Comparison of ENCODE assay signal across 8 cellular contexts in genomic region chr19:35468637-35469036, GRCh38. TPM values are rescaled to one million over a fixed set of nuclear protein-coding genes. Genes with fewer than 3 reads are reported as not detected.
DNase-seq lines count a peak whose midpoint lies in the region; ATAC-seq, FAIRE-seq and TF ChIP-seq lines count a peak whose summit lies in the region.

No MANE protein-coding gene starts in this region.

- peak; percentile 70 for DNase-seq in AG08395 (ENCODE audit: low spot score)
- peak; percentile 59 for DNase-seq in GM12892 (ENCODE audit: insufficient read length)
- peak; percentile 73 for DNase-seq in SK-MEL-5 (ENCODE audit: low read depth, low spot score)
- DNase-seq in activated naive CD8-positive, alpha-beta T cell treated with anti-CD3 and anti-CD28 coated beads, Interleukin-2, amount 50 U/mL, for 16 hours (ENCODE audit: low read depth, low spot score) = peak; percentile 12
- peak; percentile 73 for DNase-seq in iPS-NIHi7 (ENCODE audit: extremely low spot score)
- peak; percentile 45 to 54 for DNase-seq in stimulated activated CD4-positive, alpha-beta T cell treated with anti-CD3 and anti-CD28 coated beads, Interleukin-4, amount 100 ng/mL, for 4 hours
- no peak for DNase-seq in NCI-H128 (lab: John Stamatoyannopoulos, UW; ENCODE audit: unreplicated experiment)

- peak; percentile 93 for FAIRE-seq in GM12892 (lab: Jason Lieb, UNC)

- in situ Hi-C loops in SK-MEL-5 (cut with HindIII; ENCODE audit: low pct_unique_long_range_greater_than_20kb, low sequenced_read_pairs) = no loop called here

- ATAC-seq in HG03354 (IDR thresholded peaks at IDR 0.05; ENCODE audit: poor library complexity, severe bottlenecking, unreplicated experiment) = peak; percentile 75

- no peak for TF ChIP-seq POLR2A in GM12892 (IDR thresholded peaks at IDR 0.05; ENCODE audit: low read depth, low read length)

RNA-seq across cellular contexts. Expression of gene FFAR2, which starts 20.6 kb away (rescaled TPM):
- 1.6 TPM for polyA plus RNA-seq in GM12892 (2012; ENCODE audit: missing spikeins)
- total RNA-seq in SK-MEL-5 (2014; rRNA removed; shearing (Covaris generic)) = 0.13 TPM in 1 of 2 replicates, not detected in the other
- polyA plus RNA-seq in SK-MEL-5 (2015; cell fraction: cytosol; rRNA removed) = 0.05 TPM in 1 of 2 replicates, not detected in the other
- polyA plus RNA-seq in SK-MEL-5 (2015; cell fraction: nucleus; rRNA removed) = not detected in 2 replicates

RNA-seq across cellular contexts. Expression of gene KRTDAP, which starts 21.6 kb away (rescaled TPM):
- not detected for polyA plus RNA-seq in GM12892 (2012; ENCODE audit: missing spikeins)
- total RNA-seq in SK-MEL-5 (2014; rRNA removed; shearing (Covaris generic)) = not detected in 2 replicates
- not detected in 2 replicates for polyA plus RNA-seq in SK-MEL-5 (2015; cell fraction: cytosol; rRNA removed)
- not detected in 2 replicates for polyA plus RNA-seq in SK-MEL-5 (2015; cell fraction: nucleus; rRNA removed)

RNA-seq across cellular contexts. Expression of gene DMKN, which starts 44.8 kb away (rescaled TPM):
- 99.5 TPM for polyA plus RNA-seq in GM12892 (2012; ENCODE audit: missing spikeins)
- total RNA-seq in SK-MEL-5 (2014; rRNA removed; shearing (Covaris generic)) = 16.7 and 23.0 TPM in 2 replicates
- polyA plus RNA-seq in SK-MEL-5 (2015; cell fraction: cytosol; rRNA removed) = 28.0 and 29.1 TPM in 2 replicates
- 27.1 and 31.7 TPM in 2 replicates for polyA plus RNA-seq in SK-MEL-5 (2015; cell fraction: nucleus; rRNA removed)

RNA-seq across cellular contexts. Expression of gene SBSN, which starts 59.5 kb away (rescaled TPM):
- polyA plus RNA-seq in GM12892 (2012; ENCODE audit: missing spikeins) = 1.3 TPM
- 0.11 TPM in 1 of 2 replicates, not detected in the other for total RNA-seq in SK-MEL-5 (2014; rRNA removed; shearing (Covaris generic))
- polyA plus RNA-seq in SK-MEL-5 (2015; cell fraction: cytosol; rRNA removed) = 0.11 TPM in 1 of 2 replicates, not detected in the other
- polyA plus RNA-seq in SK-MEL-5 (2015; cell fraction: nucleus; rRNA removed) = not detected in 2 replicates
